8 cellular contexts compared by ENCODE assay signal in the genomic region with DNA sequence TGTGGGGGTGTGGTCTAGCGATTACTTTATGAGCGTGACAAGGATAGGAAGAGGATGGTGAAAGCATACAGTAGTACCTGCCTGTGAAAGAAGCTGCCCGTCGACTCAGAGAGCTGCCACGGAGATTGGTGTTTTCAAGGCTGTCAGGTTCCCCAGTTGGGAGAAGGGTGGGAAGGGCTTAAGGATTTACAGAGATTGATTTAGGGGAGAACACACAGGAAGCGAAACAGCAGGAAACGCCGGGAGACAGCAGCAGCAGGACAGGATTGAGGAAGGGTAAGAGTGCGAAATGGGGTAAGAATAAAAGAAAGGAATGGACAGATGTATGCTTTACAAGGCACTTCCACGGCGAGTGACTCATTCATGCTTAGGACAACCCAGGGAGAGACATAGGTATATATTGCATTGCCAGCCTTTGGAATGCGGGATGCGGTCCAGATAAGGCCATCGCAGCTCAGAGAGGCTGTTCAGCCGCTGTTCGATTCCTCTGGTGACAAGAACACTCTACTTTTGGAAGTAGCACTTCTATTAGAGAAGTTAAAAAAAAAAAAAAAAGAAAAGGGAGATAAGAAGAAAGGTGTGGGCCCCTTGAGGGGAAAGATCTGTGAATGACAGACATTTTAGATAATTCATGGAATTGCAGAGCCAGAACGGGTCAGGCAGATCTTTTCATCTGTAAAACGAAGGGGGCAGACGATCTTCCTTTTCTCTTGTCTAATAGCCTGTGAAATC. TPM values are rescaled to one million over a fixed set of nuclear protein-coding genes. Genes with fewer than 3 reads are reported as not detected.
A peak's percentile ranks its signal among the peaks of the same experiment; 100 is the strongest.
DNase-seq lines count a peak whose midpoint lies in the region; ATAC-seq, FAIRE-seq and TF ChIP-seq lines count a peak whose summit lies in the region.

No MANE protein-coding gene starts in this region.

- no peak overlapping the region for H3K23ac ChIP-seq in H1 (ENCODE audit: insufficient read length)

- no peaks in the 10 kb centered on the region for H3K9me3 ChIP-seq in SK-N-MC (ENCODE audit: low read depth, low read length)
- H3K9me3 ChIP-seq in H1 (ENCODE audit: insufficient read depth in 2 of 2, low read depth in 1 of 2, low read length in 1 of 2), result peaks cover 0 to 2% of the 10 kb centered on the region in 2 experiments; a peak in 1 of 4 replicates

- H3K36me3 ChIP-seq in SK-N-MC (ENCODE audit: insufficient read depth, low read length) (no peaks in the 10 kb centered on the region), H1 (ENCODE audit: control insufficient read depth in 2 of 4, insufficient read depth in 4 of 4, low read length in 3 of 4) (no peaks in the 10 kb centered on the region)

- TF ChIP-seq CTCF in H1 (IDR thresholded peaks at IDR 0.05; ENCODE audit: control extremely low read depth in 1 of 3, insufficient read depth in 1 of 3, low read depth in 1 of 3, low read length in 3 of 3), result no peak
- no peak for TF ChIP-seq CTCF in GM13976 (IDR thresholded peaks at IDR 0.05; ENCODE audit: borderline replicate concordance, control extremely low read depth, extremely low read depth, insufficient read depth, missing control alignments)

- no peak overlapping the region for H2AK5ac ChIP-seq in H1 (ENCODE audit: low read depth, low read length)

- no peak overlapping the region for H2BK20ac ChIP-seq in H1 (ENCODE audit: low read length)

- H3K4me3 Mint-ChIP-seq in stimulated activated naive CD8-positive, alpha-beta T cell treated with anti-CD3 and anti-CD28 coated beads, Interleukin-15, Interleukin-2, amounts not matched to agents 100 ng/mL and 50 ng/mL, for 24 hours, result peak overlapping the region; percentile 90
- H3K4me3 Mint-ChIP-seq in naive thymus-derived CD8-positive, alpha-beta T cell, result peak overlapping the region; percentile 84 to 96 (median 89)

- CTCF ChIA-PET in H1 (lab: Charles Lee; ENCODE audit: partially characterized antibody), result interaction anchor here (1.3 kb wide), 1 partner anchor 78 kb away, joined by 3 read pairs; no protein-coding TSS in a partner anchor

- H2BK12ac ChIP-seq in H1 (ENCODE audit: low read depth, low read length), result peak overlapping the region; percentile 55; the same call in 1 of the 2 replicates

- no peaks in the 10 kb centered on the region for H3K27me3 Mint-ChIP-seq in stimulated activated naive CD8-positive, alpha-beta T cell treated with anti-CD3 and anti-CD28 coated beads, Interleukin-15, Interleukin-2, amounts not matched to agents 100 ng/mL and 50 ng/mL, for 24 hours
- H3K27me3 Mint-ChIP-seq in naive thymus-derived CD8-positive, alpha-beta T cell, result no peaks in the 10 kb centered on the region

- FAIRE-seq in H1 (lab: Jason Lieb, UNC), result no peak

- no peak overlapping the region for H2BK5ac ChIP-seq in H1 (ENCODE audit: low read depth, low read length)

- H3K56ac ChIP-seq in H1 (replicated peaks; ENCODE audit: insufficient read length, low read depth, low read length), result peak overlapping the region; percentile 14

- H3K4me3 ChIP-seq in SK-N-MC, result peak overlapping the region; percentile 84
- peak overlapping the region; percentile 46 to 84 (median 57) for H3K4me3 ChIP-seq in H1 (ENCODE audit: extremely low read depth in 1 of 4, insufficient read depth in 2 of 4, low read depth in 3 of 4, low read length in 4 of 4)

- no peak overlapping the region for H4K91ac ChIP-seq in H1 (replicated peaks; ENCODE audit: insufficient read length, low read length)

- H2AFZ ChIP-seq in H1 (ENCODE audit: low read length), result 0 out of 2 replicates have a peak overlapping the region, but pooled peaks have one; percentile 91

- no peak overlapping the region for H2BK120ac ChIP-seq in H1 (replicated peaks; ENCODE audit: low read depth, low read length)

- DNase-seq in stimulated activated naive CD8-positive, alpha-beta T cell treated with anti-CD3 and anti-CD28 coated beads, Interleukin-15, Interleukin-2, amounts not matched to agents 100 U/mL and 50 U/mL, for 24 hours, result no peak
- DNase-seq in SK-N-MC (ENCODE audit: low read depth, low spot score) (no peak), H1 (ENCODE audit: low read depth in 1 of 2, low spot score in 2 of 2) (peak in 1 of 2 experiments; percentile 50), NCI-H2196 (lab: John Stamatoyannopoulos, UW; ENCODE audit: unreplicated experiment) (no peak), GM13976 (ENCODE audit: low spot score) (no peak), NCI-H2029 (lab: John Stamatoyannopoulos, UW) (no peak)
- peak in 1 of 10 donors; percentile 2 for DNase-seq in naive thymus-derived CD8-positive, alpha-beta T cell

- H4K5ac ChIP-seq in H1 (ENCODE audit: insufficient read length, low read depth, low read length), result no peak overlapping the region

- no peak for TF ChIP-seq RAD21 in H1 (IDR thresholded peaks at IDR 0.05 in 1 of 2, conservative IDR thresholded peaks at IDR 0.05 in 1 of 2; ENCODE audit: low read depth in 2 of 2, low read length in 2 of 2)

- peaks cover 5 to 16% (median 10%) of the 10 kb centered on the region in 4 experiments; a peak in 6 of 7 replicates for H3K4me1 ChIP-seq in H1 (replicated peaks in 1 of 4; ENCODE audit: control insufficient read depth in 3 of 4, insufficient read depth in 4 of 4, low read length in 3 of 4)

- H3K27ac ChIP-seq in SK-N-MC (peak overlapping the region; percentile 65), H1 (ENCODE audit: low read depth, low read length) (no peak overlapping the region)

- no peak overlapping the region for H3K18ac ChIP-seq in H1 (ENCODE audit: extremely low read depth, low read length)

- POLR2A ChIA-PET in H1 (lab: Charles Lee; ENCODE audit: partially characterized antibody), result interaction anchor here (1.3 kb wide), 1 partner anchor 303 kb away, joined by 3 read pairs; the partner anchor contains the start of genes CENPO and PTRHD1
- POLR2A ChIA-PET in naive thymus-derived CD8-positive, alpha-beta T cell (lab: Charles Lee), result interaction anchor here (0.6 to 0.9 kb wide), 3 partner anchors 20 to 1810 kb away, joined by 3 to 5 read pairs (median 3); no protein-coding TSS in a partner anchor

- peaks cover 0 to 24% of the 10 kb centered on the region in 2 experiments; a peak in 2 of 4 replicates for H3K79me2 ChIP-seq in H1 (ENCODE audit: control insufficient read depth in 1 of 2, insufficient read depth in 2 of 2, low read length in 2 of 2)

- peak overlapping the region; percentile 96 for H3K27ac Mint-ChIP-seq in stimulated activated naive CD8-positive, alpha-beta T cell treated with anti-CD3 and anti-CD28 coated beads, Interleukin-15, Interleukin-2, amounts not matched to agents 100 ng/mL and 50 ng/mL, for 24 hours
- peak overlapping the region; percentile 88 to 98 (median 95) for H3K27ac Mint-ChIP-seq in naive thymus-derived CD8-positive, alpha-beta T cell

- peak overlapping the region; percentile 83; the same call in 1 of the 2 replicates for H2BK15ac ChIP-seq in H1 (ENCODE audit: low read length)

- H3K27me3 ChIP-seq in H1 (replicated peaks in 1 of 4; ENCODE audit: control insufficient read depth in 3 of 4, extremely low read depth in 1 of 4, insufficient read depth in 3 of 4, low read length in 3 of 4), result peaks cover 0 to 6% (median 5%) of the 10 kb centered on the region in 4 experiments; a peak in 3 of 7 replicates

- H4K8ac ChIP-seq in H1 (ENCODE audit: extremely low read depth, insufficient read depth, low read length), result no peak overlapping the region

- H3K79me1 ChIP-seq in H1 (ENCODE audit: low read depth, low read length), result peaks cover 6% of the 10 kb centered on the region

- no peaks in the 10 kb centered on the region for H3K36me3 Mint-ChIP-seq in stimulated activated naive CD8-positive, alpha-beta T cell treated with anti-CD3 and anti-CD28 coated beads, Interleukin-15, Interleukin-2, amounts not matched to agents 100 ng/mL and 50 ng/mL, for 24 hours (ENCODE audit: low read depth)
- no peaks in the 10 kb centered on the region for H3K36me3 Mint-ChIP-seq in naive thymus-derived CD8-positive, alpha-beta T cell

- no peak for TF ChIP-seq EP300 in H1 (IDR thresholded peaks at IDR 0.05; ENCODE audit: borderline replicate concordance in 1 of 2, low read depth in 2 of 2, low read length in 2 of 2)

- H3K9ac ChIP-seq in SK-N-MC (ENCODE audit: insufficient read length) (peak overlapping the region; percentile 51), H1 (replicated peaks in 1 of 4; ENCODE audit: extremely low read depth in 1 of 4, low read depth in 3 of 4, low read length in 3 of 4) (peak overlapping the region in 1 of 4 experiments; percentile 31; a peak in 1 of 7 replicates)

- H3K9me3 Mint-ChIP-seq in stimulated activated naive CD8-positive, alpha-beta T cell treated with anti-CD3 and anti-CD28 coated beads, Interleukin-15, Interleukin-2, amounts not matched to agents 100 ng/mL and 50 ng/mL, for 24 hours, result no peaks in the 10 kb centered on the region
- H3K9me3 Mint-ChIP-seq in naive thymus-derived CD8-positive, alpha-beta T cell, result no peaks in the 10 kb centered on the region

- WGBS in H1 (ENCODE audit: extremely low coverage in 1 of 2, insufficient coverage in 1 of 2, insufficient read length in 1 of 2, insufficient replicate concordance in 2 of 2, low coverage in 1 of 2, low lambda C conversion rate in 2 of 2, missing lambda C conversion rate in 1 of 2), 2 experiments, result 15% methylated on average over 19 of the region's 19 CpGs; no CpG with 5 or more reads in 1 of the 2 experiments

- in situ Hi-C loops in GM13976 (cut with MboI; ENCODE audit: low sequenced_read_pairs, unreplicated experiment), result no loop called here

- H3K4me1 Mint-ChIP-seq in stimulated activated naive CD8-positive, alpha-beta T cell treated with anti-CD3 and anti-CD28 coated beads, Interleukin-15, Interleukin-2, amounts not matched to agents 100 ng/mL and 50 ng/mL, for 24 hours (ENCODE audit: low read depth), result peaks cover 45% of the 10 kb centered on the region
- H3K4me1 Mint-ChIP-seq in naive thymus-derived CD8-positive, alpha-beta T cell, result peaks cover 35 to 56% (median 47%) of the 10 kb centered on the region in 4 donors

- no peak overlapping the region for H3K4ac ChIP-seq in H1 (replicated peaks; ENCODE audit: insufficient read length, low read depth, low read length)

- no peak overlapping the region for H3K14ac ChIP-seq in H1 (ENCODE audit: insufficient read length)

- peak overlapping the region; percentile 89 to 91 for H3K4me2 ChIP-seq in H1 (ENCODE audit: insufficient read depth in 1 of 2, low read depth in 2 of 2, low read length in 2 of 2)

- H4K20me1 ChIP-seq in H1 (replicated peaks in 1 of 2; ENCODE audit: control insufficient read depth in 1 of 2, insufficient read depth in 2 of 2, low read length in 2 of 2), result peaks cover 0 to 5% of the 10 kb centered on the region in 2 experiments

- peaks cover 19% of the 10 kb centered on the region for H3K23me2 ChIP-seq in H1 (ENCODE audit: low read depth, low read length)

- no peak for ATAC-seq in stimulated activated naive CD8-positive, alpha-beta T cell treated with anti-CD3 and anti-CD28 coated beads, Interleukin-15, Interleukin-2, amounts not matched to agents 100 U/mL and 50 U/mL, for 24 hours
- no peak for ATAC-seq in naive thymus-derived CD8-positive, alpha-beta T cell

- no peak for TF ChIP-seq POLR2A in H1 (IDR thresholded peaks at IDR 0.05; ENCODE audit: control extremely low read depth in 1 of 2, low read depth in 2 of 2, low read length in 2 of 2)

RNA-seq across cellular contexts. Expression of gene NCOA1, which starts 0.9 kb away (rescaled TPM):
- 16.6 and 17.9 TPM in 2 replicates for total RNA-seq in H1 (2021; fragmentation: NEBNext Ultra II Directional; extraction: Animal tissue kit (Norgen Biotek cat#: 25700))
- polyA plus RNA-seq in H1 (2011; rRNA removed), result 8.3 and 12.8 TPM in 2 replicates
- 12.0 TPM for polyA plus RNA-seq in H1 (2011; cell fraction: cytosol; rRNA removed)
- polyA plus RNA-seq in H1 (2011; cell fraction: nucleus; rRNA removed), result 12.3 TPM
- 8.1 to 11.5 TPM (median 10.3 TPM) in 4 replicates for polyA plus RNA-seq in H1 (2012, experiment 1 of 2)
- 0.75 TPM for polyA plus RNA-seq in H1 (2012, experiment 2 of 2)
- 8.9 TPM for polyA plus RNA-seq in H1 (2013, experiment 1 of 2)
- 8.7 TPM for polyA plus RNA-seq in H1 (2013, experiment 2 of 2)
- 40.0 and 47.1 TPM in 2 replicates for polyA minus RNA-seq in H1 (2011; rRNA and poly(A)+ RNA removed)
- 15.0 TPM for polyA minus RNA-seq in H1 (2011; cell fraction: cytosol; rRNA and poly(A)+ RNA removed)
- 59.0 TPM for polyA minus RNA-seq in H1 (2011; cell fraction: nucleus; rRNA and poly(A)+ RNA removed)
- 10 to 100 TPM; 41.3 to 44.8 TPM for total RNA-seq in naive thymus-derived CD8-positive, alpha-beta T cell
- polyA plus RNA-seq in naive thymus-derived CD8-positive, alpha-beta T cell, result 10 to 100 TPM; 13.0 to 27.2 (median 23.7) TPM
